ENCODE assay signal across 11 cellular contexts in the genomic region with DNA sequence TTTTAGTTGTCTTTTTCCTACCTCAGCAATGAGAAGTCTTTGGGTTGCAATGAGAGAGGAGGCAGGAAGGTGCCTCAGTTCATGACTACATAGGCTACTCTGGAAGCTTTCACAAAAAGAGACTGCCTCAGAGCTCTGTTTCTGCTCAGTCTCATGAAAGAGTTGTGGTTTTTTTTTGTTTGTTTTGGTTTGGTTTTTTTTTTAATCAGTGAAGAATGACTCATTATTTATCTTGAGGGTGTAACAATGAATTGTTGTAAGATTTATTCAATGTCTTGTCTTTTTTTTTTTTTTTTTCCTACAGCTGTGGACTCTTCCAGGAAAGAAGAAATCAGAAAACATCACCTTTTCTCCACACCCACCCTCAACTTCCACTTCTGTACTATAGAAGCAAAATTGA.
DNase-seq lines count a peak whose midpoint lies in the region; ATAC-seq, FAIRE-seq and TF ChIP-seq lines count a peak whose summit lies in the region.
"Had no signal": no experiment of that assay in that cellular context is flagged by ENCODE, and none has a peak within 500 bp of the region (broad histone marks: within the 10 kb centered on the region; RNA-seq: fewer than 3 reads in every experiment).

No MANE protein-coding gene starts in this region.

- no peak overlapping the region for H3K9ac ChIP-seq in endothelial cell of umbilical vein (replicated peaks; ENCODE audit: extremely low read depth, insufficient read depth, low read length)

- no peak overlapping the region for H2AFZ ChIP-seq in endothelial cell of umbilical vein (ENCODE audit: low read depth, low read length)

- DNase-seq in DMS79 treated with DMSO at 0.1 percent for 48 hours (lab: John Stamatoyannopoulos, UW) (peak; percentile 1), DMS79 (lab: John Stamatoyannopoulos, UW) (no peak), M059J (ENCODE audit: low read depth) (peak; percentile 67), endothelial cell of umbilical vein (ENCODE audit: low read depth, low spot score) (peak; percentile 7), renal cortical epithelial cell (ENCODE audit: low read depth) (peak; percentile 98), Ammon's horn (ENCODE audit: low spot score) (no peak), SKM-1 (lab: John Stamatoyannopoulos, UW; ENCODE audit: unreplicated experiment) (no peak)

- no peaks in the 10 kb centered on the region for H4K20me1 ChIP-seq in endothelial cell of umbilical vein (replicated peaks; ENCODE audit: control insufficient read depth, extremely low read depth, insufficient read depth, low read length)

- dilution Hi-C loops in endothelial cell of umbilical vein (cut with MboI; ENCODE audit: extremely low pct_ligation_motif_present, low sequenced_read_pairs): no loop called here

- BruUV-seq in endothelial cell of umbilical vein (replicated peaks; lab: Mats Ljungman, UMichigan): no TSS peak

- no peaks in the 10 kb centered on the region for H3K4me1 ChIP-seq in endothelial cell of umbilical vein (ENCODE audit: control insufficient read depth, extremely low read depth, insufficient read depth, low read length)

- H3K4me2 ChIP-seq in endothelial cell of umbilical vein (ENCODE audit: insufficient read depth, low read length): no peak overlapping the region

- H3K9me1 ChIP-seq in endothelial cell of umbilical vein (replicated peaks; ENCODE audit: control insufficient read depth, extremely low read depth, insufficient read depth, low read length): no peaks in the 10 kb centered on the region

- H3K9me3 ChIP-seq in endothelial cell of umbilical vein (replicated peaks; ENCODE audit: control insufficient read depth, insufficient read depth, low read length): no peaks in the 10 kb centered on the region
- H3K9me3 ChIP-seq: SJSA1, thoracic aorta had no signal

- no peak for ATAC-seq in GM21367 (IDR thresholded peaks at IDR 0.05; ENCODE audit: unreplicated experiment)

- no peak for TF ChIP-seq CTCF in endothelial cell of umbilical vein (IDR thresholded peaks at IDR 0.05; ENCODE audit: extremely low read depth in 1 of 2, insufficient read depth in 1 of 2, low read depth in 1 of 2, low read length in 2 of 2)

- no peak for TF ChIP-seq POLR2A in endothelial cell of umbilical vein (IDR thresholded peaks at IDR 0.05; ENCODE audit: low read depth, low read length)

- no peaks in the 10 kb centered on the region for H3K27me3 ChIP-seq in endothelial cell of umbilical vein (ENCODE audit: control insufficient read depth in 2 of 2, insufficient read depth in 2 of 2, low read length in 2 of 2)
- H3K27me3 ChIP-seq: SJSA1 had no signal

- H3K79me2 ChIP-seq in endothelial cell of umbilical vein (ENCODE audit: control insufficient read depth, insufficient read depth, low read length): no peaks in the 10 kb centered on the region

- H3K4me3 ChIP-seq in endothelial cell of umbilical vein (replicated peaks in 1 of 3; ENCODE audit: insufficient read depth in 1 of 3, low read depth in 1 of 3, low read length in 3 of 3): no peak overlapping the region
- H3K4me3 ChIP-seq: SJSA1, thoracic aorta had no signal

- H3K36me3 ChIP-seq in endothelial cell of umbilical vein (ENCODE audit: control insufficient read depth in 2 of 2, extremely low read depth in 1 of 2, insufficient read depth in 2 of 2, low read length in 2 of 2): no peaks in the 10 kb centered on the region
- H3K36me3 ChIP-seq: SJSA1, thoracic aorta had no signal

- no peak overlapping the region for H3K27ac ChIP-seq in endothelial cell of umbilical vein (ENCODE audit: insufficient read depth, low read depth, low read length)
- H3K27ac ChIP-seq: SJSA1, thoracic aorta had no signal

- CTCF ChIA-PET in endothelial cell of umbilical vein (lab: Charles Lee): interaction anchor here (1.0 to 1.8 kb wide), 3 partner anchors 13 to 63 kb away, joined by 3 to 5 read pairs (median 5); no protein-coding TSS in a partner anchor

- no peak for FAIRE-seq in endothelial cell of umbilical vein (lab: Jason Lieb, UNC)
- FAIRE-seq: A204.1 had no signal

- intact Hi-C loops in endothelial cell of umbilical vein (cut with micrococcal nuclease): no loop called here

- POLR2A ChIA-PET in endothelial cell of umbilical vein (lab: Charles Lee): no interaction called here

TF ChIP-seq in endothelial cell of umbilical vein, 7 proteins besides CTCF, POLR2A, EP300 and RAD21:
- TF ChIP-seq FOS (IDR thresholded peaks at IDR 0.05; ENCODE audit: borderline replicate concordance, insufficient read depth, low read length) (peak; percentile 47), JUN (IDR thresholded peaks at IDR 0.05; ENCODE audit: borderline replicate concordance, insufficient read depth, insufficient read length, low read depth) (no peak)

Comparison
In these comparisons a context has a peak if more than half of its experiments do, and no peak if none do; other contexts are left out.
1. DNase-seq: peak in DMS79 treated with DMSO at 0.1 percent for 48 hours (single experiment), M059J (single experiment), endothelial cell of umbilical vein (single experiment) and renal cortical epithelial cell (single experiment); none in DMS79 (single experiment), Ammon's horn (single experiment) and SKM-1 (single experiment).